In genomic region chr12:52670506-52670905, GRCh38 we compare ENCODE assay signal across 38 cellular contexts. TPM values are rescaled to one million over a fixed set of nuclear protein-coding genes. Genes with fewer than 3 reads are reported as not detected.
"Had no signal": no experiment of that assay in that cellular context is flagged by ENCODE, and none has a peak within 500 bp of the region (broad histone marks: within the 10 kb centered on the region; RNA-seq: fewer than 3 reads in every experiment).

No MANE protein-coding gene starts in this region.

- H3K9ac ChIP-seq: KMS-11 had no signal

- DNase-seq: Karpas-422, Kasumi-1, KBM-7, KG1, MG63, MM.1S, MV-4-11, NCI-H1048, NCI-H1092, NCI-H1092 treated with DMSO at 0.1 percent for 48 hours, NCI-H1105, NCI-H1105 treated with DMSO at 0.1 percent for 48 hours, NCI-H1417, NCI-H1417 treated with DMSO at 0.1 percent for 48 hours, NCI-H1436, NCI-H1436 treated with DMSO at 0.1 percent for 48 hours, NCI-H146, NCI-H1694, NCI-H1694 treated with DMSO at 0.1 percent for 48 hours, NCI-H187, NCI-H187 treated with DMSO at 0.1 percent for 48 hours, NCI-H1930, NCI-H2029, NCI-H2029 treated with DMSO at 0.1 percent for 48 hours, NCI-H2081, NCI-H2081 treated with DMSO at 0.1 percent for 48 hours, NCI-H2107, NCI-H2171, NCI-H2171 treated with DMSO at 0.1 percent for 48 hours, NCI-H2227 treated with DMSO at 0.1 percent for 48 hours, NCI-H345, NCI-H446, NCI-H446 treated with DMSO at 0.1 percent for 48 hours had no signal

- H3K27ac ChIP-seq: KMS-11 had no signal

- H3K36me3 ChIP-seq: MG63 had no signal

- H3K9me3 ChIP-seq: MG63 had no signal

- H3K4me2 ChIP-seq: KMS-11 had no signal

- H3K4me3 ChIP-seq: MG63 had no signal

RNA-seq across cellular contexts. Expression of gene KRT1, which starts 9.7 kb away (rescaled TPM):
- total RNA-seq: LHCN-M2, M059J, MCF 10A, NCI-H460 had no signal

RNA-seq across cellular contexts. Expression of gene KRT2, which starts 18.5 kb away (rescaled TPM):
- total RNA-seq: LHCN-M2, M059J, MCF 10A, NCI-H460 had no signal

RNA-seq across cellular contexts. Expression of gene KRT77, which starts 32.8 kb away (rescaled TPM):
- total RNA-seq: LHCN-M2, M059J, MCF 10A, NCI-H460 had no signal

RNA-seq across cellular contexts. Expression of gene KRT73, which starts 52.1 kb away (rescaled TPM):
- total RNA-seq: LHCN-M2, M059J, MCF 10A, NCI-H460 had no signal
